16 cellular contexts compared by ENCODE assay signal in genomic region chr12:100716658-100716948, GRCh38.
A peak's percentile ranks its signal among the peaks of the same experiment; 100 is the strongest.
DNase-seq lines count a peak whose midpoint lies in the region; ATAC-seq and TF ChIP-seq lines count a peak whose summit lies in the region.
"Had no signal": no experiment of that assay in that cellular context is flagged by ENCODE, and none has a peak within 500 bp of the region (broad histone marks: within the 10 kb centered on the region; RNA-seq: fewer than 3 reads in every experiment).

No MANE protein-coding gene starts in this region.

- CTCF ChIA-PET in mammary epithelial cell (lab: Charles Lee; ENCODE audit: low non-redundant PET), result no interaction called here
- CTCF ChIA-PET in CD4-positive, alpha-beta T cell (lab: Charles Lee), result no interaction called here
- CTCF ChIA-PET in CD8-positive, alpha-beta memory T cell (lab: Charles Lee), result interaction anchor here (1.2 to 2.0 kb wide), 2 partner anchors 11 to 25 kb away, joined by 3 to 4 read pairs; no protein-coding TSS in a partner anchor

- DNase-seq in HAP-1 (ENCODE audit: low spot score in 2 of 2) (peak in 1 of 2 experiments; percentile 28), mammary epithelial cell (no peak)
- no peak for DNase-seq in CD4-positive, alpha-beta T cell
- no peak for DNase-seq in CD8-positive, alpha-beta memory T cell
- DNase-seq in activated naive CD4-positive, alpha-beta T cell (lab: John Stamatoyannopoulos, UW), result no peak
- DNase-seq in stimulated activated naive CD4-positive, alpha-beta T cell treated with Interleukin-2 at 50 U/mL for 16 hours (lab: John Stamatoyannopoulos, UW), result no peak
- DNase-seq: DMS79, esophagus squamous epithelium, NCI-H1694 treated with DMSO at 0.1 percent for 48 hours, OCI-M1, T-helper 2 cell had no signal

- H3K9me3 ChIP-seq in HAP-1, result no peaks in the 10 kb centered on the region
- H3K9me3 ChIP-seq in mammary epithelial cell (replicated peaks; ENCODE audit: insufficient read depth, low read length), result no peaks in the 10 kb centered on the region
- no peaks in the 10 kb centered on the region for H3K9me3 ChIP-seq in iPS-18a (ENCODE audit: control insufficient read depth, low read depth, low read length)
- H3K9me3 ChIP-seq in skeletal muscle satellite cell (replicated peaks; ENCODE audit: low read length), result no peaks in the 10 kb centered on the region
- H3K9me3 ChIP-seq in CD4-positive, alpha-beta T cell (ENCODE audit: control insufficient read depth, low read length), result no peaks in the 10 kb centered on the region
- H3K9me3 ChIP-seq in CD8-positive, alpha-beta memory T cell (ENCODE audit: low read length), result no peaks in the 10 kb centered on the region
- H3K9me3 ChIP-seq: esophagus squamous epithelium, right atrium auricular region had no signal

- in situ Hi-C loops in HAP-1 (cut with MboI; ENCODE audit: low sequenced_read_pairs), result no loop called here
- in situ Hi-C loops in mammary epithelial cell (cut with MboI; ENCODE audit: low sequenced_read_pairs in 2 of 2), result loop anchor here in 1 of 2 donors (25.0 kb wide), 1 partner anchor 129 kb away; no protein-coding TSS in a partner anchor

- H3K4me2 ChIP-seq in mammary epithelial cell (ENCODE audit: insufficient read depth, low read depth, low read length), result peak overlapping the region; percentile 78
- peak overlapping the region; percentile 97 for H3K4me2 ChIP-seq in skeletal muscle satellite cell (ENCODE audit: low read length)

- peak overlapping the region; percentile 57 for H3K4me3 ChIP-seq in HAP-1
- H3K4me3 ChIP-seq in mammary epithelial cell (replicated peaks in 1 of 3; ENCODE audit: insufficient read depth in 1 of 3, low read depth in 2 of 3, low read length in 3 of 3), result peak overlapping the region in 2 of 3 experiments; percentile 50 to 53
- H3K4me3 ChIP-seq in iPS-18a (ENCODE audit: low read length), result peak overlapping the region; percentile 55
- peak overlapping the region; percentile 76 for H3K4me3 ChIP-seq in skeletal muscle satellite cell (ENCODE audit: low read length)
- H3K4me3 ChIP-seq in CD8-positive, alpha-beta memory T cell (ENCODE audit: low read length), result no peak overlapping the region
- H3K4me3 ChIP-seq: lung had no signal

- dilution Hi-C loops in mammary epithelial cell (cut with HindIII; ENCODE audit: low sequenced_read_pairs), result no loop called here

- no TSS peak for BruUV-seq in mammary epithelial cell (replicated peaks; lab: Mats Ljungman, UMichigan)

- WGBS in mammary epithelial cell (ENCODE audit: low coverage, missing lambda C conversion rate), result 37% methylated on average over 6 of the region's 11 CpGs

- no peak for ATAC-seq in CD4-positive, alpha-beta T cell (ENCODE audit: poor library complexity)

- H3K36me3 ChIP-seq in HAP-1 (replicated peaks) (no peaks in the 10 kb centered on the region), mammary epithelial cell (ENCODE audit: insufficient read depth, low read length) (no peaks in the 10 kb centered on the region), iPS-18a (ENCODE audit: control insufficient read depth, low read depth, low read length) (no peaks in the 10 kb centered on the region), skeletal muscle satellite cell (ENCODE audit: insufficient read depth, low read length) (no peaks in the 10 kb centered on the region)
- no peaks in the 10 kb centered on the region for H3K36me3 ChIP-seq in CD8-positive, alpha-beta memory T cell (ENCODE audit: insufficient read depth, low read length)
- H3K36me3 ChIP-seq: esophagus squamous epithelium, right atrium auricular region had no signal

- intact Hi-C loops in mammary epithelial cell (cut with micrococcal nuclease), result no loop called here
- intact Hi-C loops in CD4-positive, alpha-beta T cell (cut with DNase I, micrococcal nuclease), result no loop called here

- no peak overlapping the region for H3K27ac Mint-ChIP-seq in CD4-positive, alpha-beta T cell
- H3K27ac Mint-ChIP-seq in CD8-positive, alpha-beta memory T cell, result no peak overlapping the region
- H3K27ac Mint-ChIP-seq: IgD-negative memory B cell had no signal

- no peaks in the 10 kb centered on the region for H3K79me2 ChIP-seq in mammary epithelial cell (ENCODE audit: insufficient read depth, low read length)

- H3K9ac ChIP-seq in mammary epithelial cell (ENCODE audit: insufficient read depth, low read length), result no peak overlapping the region
- H3K9ac ChIP-seq in iPS-18a (ENCODE audit: low read length), result no peak overlapping the region
- peak overlapping the region; percentile 79 for H3K9ac ChIP-seq in skeletal muscle satellite cell (ENCODE audit: low read depth, low read length)

- no peak for TF ChIP-seq CTCF in mammary epithelial cell (conservative IDR thresholded peaks at IDR 0.05 in 1 of 2, IDR thresholded peaks at IDR 0.05 in 1 of 2; ENCODE audit: extremely low read depth in 1 of 2, insufficient read depth in 1 of 2, low read depth in 1 of 2, low read length in 2 of 2)
- TF ChIP-seq CTCF in CD4-positive, alpha-beta T cell (IDR thresholded peaks at IDR 0.05), result no peak

- H2AFZ ChIP-seq in mammary epithelial cell (ENCODE audit: low read depth, low read length), result peak overlapping the region; percentile 84

- no peaks in the 10 kb centered on the region for H3K36me3 Mint-ChIP-seq in CD4-positive, alpha-beta T cell (ENCODE audit: low read depth)
- no peaks in the 10 kb centered on the region for H3K36me3 Mint-ChIP-seq in CD8-positive, alpha-beta memory T cell
- H3K36me3 Mint-ChIP-seq: IgD-negative memory B cell had no signal

- H3K4me3 Mint-ChIP-seq in CD4-positive, alpha-beta T cell, result no peak overlapping the region
- no peak overlapping the region for H3K4me3 Mint-ChIP-seq in CD8-positive, alpha-beta memory T cell

- H3K27ac ChIP-seq in mammary epithelial cell (ENCODE audit: insufficient read depth, low read depth, low read length), result no peak overlapping the region
- no peak overlapping the region for H3K27ac ChIP-seq in iPS-18a (ENCODE audit: low read length)
- H3K27ac ChIP-seq in CD4-positive, alpha-beta T cell (ENCODE audit: low read depth, low read length), result no peak overlapping the region
- H3K27ac ChIP-seq in CD8-positive, alpha-beta memory T cell (ENCODE audit: low read depth, low read length), result no peak overlapping the region
- H3K27ac ChIP-seq: esophagus squamous epithelium, right atrium auricular region had no signal

- peaks cover 70% of the 10 kb centered on the region for H3K27me3 Mint-ChIP-seq in CD4-positive, alpha-beta T cell
- H3K27me3 Mint-ChIP-seq in CD8-positive, alpha-beta memory T cell, result peaks cover 23 to 38% of the 10 kb centered on the region in 2 donors

- H3K27me3 ChIP-seq in HAP-1 (ENCODE audit: low read depth) (no peaks in the 10 kb centered on the region), mammary epithelial cell (ENCODE audit: insufficient read depth, low read length) (peaks cover 12% of the 10 kb centered on the region), iPS-18a (ENCODE audit: control insufficient read depth, insufficient read depth, low read length) (peaks cover 47% of the 10 kb centered on the region), skeletal muscle satellite cell (ENCODE audit: control insufficient read depth, insufficient read depth, low read length) (peaks cover 3% of the 10 kb centered on the region)
- H3K27me3 ChIP-seq in CD4-positive, alpha-beta T cell (ENCODE audit: control insufficient read depth, insufficient read depth, low read length), result peaks cover 32% of the 10 kb centered on the region
- no peaks in the 10 kb centered on the region for H3K27me3 ChIP-seq in CD8-positive, alpha-beta memory T cell (ENCODE audit: insufficient read depth, low read length, poor library complexity, severe bottlenecking)

- peaks cover 31% of the 10 kb centered on the region for H3K4me1 ChIP-seq in HAP-1
- H3K4me1 ChIP-seq in mammary epithelial cell (ENCODE audit: insufficient read depth, low read length), result peaks cover 6% of the 10 kb centered on the region
- no peaks in the 10 kb centered on the region for H3K4me1 ChIP-seq in iPS-18a (ENCODE audit: control insufficient read depth, low read depth, low read length)
- H3K4me1 ChIP-seq in skeletal muscle satellite cell (ENCODE audit: control insufficient read depth, insufficient read depth, low read length), result peaks cover 14% of the 10 kb centered on the region
- no peaks in the 10 kb centered on the region for H3K4me1 ChIP-seq in CD8-positive, alpha-beta memory T cell (ENCODE audit: insufficient read depth, low read length)

- H3K4me1 Mint-ChIP-seq in CD4-positive, alpha-beta T cell (ENCODE audit: low read depth), result no peaks in the 10 kb centered on the region
- H3K4me1 Mint-ChIP-seq in CD8-positive, alpha-beta memory T cell, result no peaks in the 10 kb centered on the region
- H3K4me1 Mint-ChIP-seq: IgD-negative memory B cell had no signal

- POLR2A ChIA-PET in CD4-positive, alpha-beta T cell (lab: Charles Lee), result no interaction called here
- POLR2A ChIA-PET in CD8-positive, alpha-beta memory T cell (lab: Charles Lee), result no interaction called here

- no peaks in the 10 kb centered on the region for H3K9me3 Mint-ChIP-seq in CD4-positive, alpha-beta T cell
- H3K9me3 Mint-ChIP-seq in CD8-positive, alpha-beta memory T cell, result peaks cover 0 to 3% (median 0%) of the 10 kb centered on the region in 5 donors

- H4K20me1 ChIP-seq in mammary epithelial cell (ENCODE audit: insufficient read depth, low read length), result no peaks in the 10 kb centered on the region
